In the genomic region with DNA sequence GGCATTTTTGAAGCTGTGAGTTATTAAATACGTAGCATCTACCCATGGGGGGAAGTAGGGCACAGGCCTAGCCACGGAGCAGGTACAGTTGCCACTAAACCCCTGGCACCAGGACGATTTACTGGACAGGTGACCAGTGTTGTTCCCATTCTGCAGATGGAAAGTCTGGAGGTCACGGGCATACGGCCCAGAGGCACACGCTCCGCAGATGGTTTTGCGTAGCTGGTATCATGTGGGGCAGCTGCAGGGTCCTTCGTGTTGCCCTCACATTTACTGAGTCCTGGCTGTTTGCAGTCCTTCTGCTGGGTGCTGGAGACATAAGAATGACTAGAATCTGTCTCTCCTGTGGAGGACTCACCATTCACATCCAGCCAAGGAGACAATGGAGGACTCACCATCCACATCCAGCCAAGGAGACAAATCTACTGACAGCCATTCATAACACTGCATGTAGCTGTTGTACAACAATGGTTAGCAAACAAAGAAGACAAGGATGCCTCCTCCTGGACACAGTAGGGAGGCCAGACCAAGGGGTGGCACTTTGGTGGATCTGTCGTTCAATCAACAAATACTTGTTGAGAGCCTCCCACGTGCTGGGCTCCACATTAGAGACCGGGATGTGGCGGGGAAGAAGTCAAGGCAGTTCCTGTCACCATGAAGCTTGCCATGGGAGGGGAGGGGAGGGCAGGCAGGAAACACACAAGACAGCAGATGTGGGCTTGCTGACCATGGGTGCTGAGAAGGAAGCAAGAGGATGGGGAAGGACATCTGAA, we compare ENCODE assay signal across 14 cellular contexts. TPM values are rescaled to one million over a fixed set of nuclear protein-coding genes. Genes with fewer than 3 reads are reported as not detected.
"Had no signal": no experiment of that assay in that cellular context is flagged by ENCODE, and none has a peak within 500 bp of the region (broad histone marks: within the 10 kb centered on the region; RNA-seq: fewer than 3 reads in every experiment).

No MANE protein-coding gene starts in this region.

- H3K27ac Mint-ChIP-seq: activated T-helper 17 cell treated with anti-CD3 and anti-CD28 coated beads, Interleukin-2, amount 50 U/mL, for 72 hours; memory B cell; nephron progenitor cell; stimulated activated naive CD8-positive, alpha-beta T cell treated with anti-CD3 and anti-CD28 coated beads, Interleukin-15, amount 100 ng/mL, for 72 hours had no signal

- H3K4me3 Mint-ChIP-seq: activated T-helper 17 cell treated with anti-CD3 and anti-CD28 coated beads, Interleukin-2, amount 50 U/mL, for 72 hours; memory B cell; nephron progenitor cell; stimulated activated naive CD8-positive, alpha-beta T cell treated with anti-CD3 and anti-CD28 coated beads, Interleukin-15, amount 100 ng/mL, for 72 hours had no signal

- H3K9me3 Mint-ChIP-seq: activated T-helper 17 cell treated with anti-CD3 and anti-CD28 coated beads, Interleukin-2, amount 50 U/mL, for 72 hours; nephron progenitor cell had no signal

- H3K27ac ChIP-seq: body of pancreas, dorsolateral prefrontal cortex, thyroid gland, VCaP had no signal

- FAIRE-seq: endometrium had no signal

- H3K9me3 ChIP-seq: body of pancreas, thyroid gland had no signal

- DNase-seq: activated CD4-positive, alpha-beta T cell treated with anti-CD3 and anti-CD28 coated beads for 4 hours; activated naive CD4-positive, alpha-beta T cell treated with anti-CD3 and anti-CD28 coated beads, Interleukin-2, amount 50 U/mL, for 16 hours; body of pancreas; nephron progenitor cell; stimulated activated CD4-positive, alpha-beta T cell treated with anti-CD3 and anti-CD28 coated beads, Interleukin-15, amount 100 ng/mL, for 24 hours; stimulated activated CD4-positive, alpha-beta T cell treated with anti-CD3 and anti-CD28 coated beads, Interleukin-4, amount 100 ng/mL, for 4 hours; stimulated activated naive CD8-positive, alpha-beta T cell treated with anti-CD3 and anti-CD28 coated beads, Interleukin-15, amount 100 ng/mL, for 72 hours; thyroid gland had no signal

- H3K27me3 ChIP-seq: body of pancreas, dorsolateral prefrontal cortex, thyroid gland had no signal

- H3K36me3 ChIP-seq: thyroid gland had no signal

- H3K4me3 ChIP-seq: body of pancreas, dorsolateral prefrontal cortex, thyroid gland had no signal

- H3K4me1 ChIP-seq: body of pancreas, thyroid gland had no signal

- H3K36me3 Mint-ChIP-seq: memory B cell had no signal

- H3K4me1 Mint-ChIP-seq: memory B cell; stimulated activated naive CD8-positive, alpha-beta T cell treated with anti-CD3 and anti-CD28 coated beads, Interleukin-15, amount 100 ng/mL, for 72 hours had no signal

RNA-seq across cellular contexts. Expression of gene TWIST2, which starts 24.9 kb away (rescaled TPM):
- total RNA-seq: activated T-helper 17 cell treated with anti-CD3 and anti-CD28 coated beads, Interleukin-2, amount 50 U/mL, for 72 hours; SK-MEL-5 had no signal
